1 cellular context compared by ENCODE assay signal in the genomic region with DNA sequence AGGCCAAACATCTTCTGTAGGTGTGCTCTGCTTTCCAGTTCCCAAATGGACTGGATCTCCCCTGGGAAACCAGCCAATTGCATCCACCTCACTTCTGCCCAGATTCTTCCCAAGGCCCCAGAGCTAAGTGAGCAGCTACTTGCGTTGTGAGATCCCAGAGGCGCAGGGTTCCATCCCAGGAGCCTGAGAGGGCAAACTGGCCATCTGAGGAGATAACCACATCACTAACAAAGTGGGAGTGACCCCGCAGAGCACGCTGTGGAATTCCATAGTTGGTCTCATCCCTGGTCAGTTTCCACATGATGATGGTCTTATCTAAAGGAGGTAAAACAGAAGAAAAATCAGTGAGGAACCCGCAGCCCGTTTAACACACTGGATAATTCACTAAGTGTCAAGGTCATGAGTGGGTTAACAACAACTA.
TF ChIP-seq lines count a peak whose summit lies in the region.

No MANE protein-coding gene starts in this region.

TF ChIP-seq in A549, 52 proteins besides CTCF, POLR2A, EP300 and RAD21 (continued from another document):
- TF ChIP-seq, protein P1, sequence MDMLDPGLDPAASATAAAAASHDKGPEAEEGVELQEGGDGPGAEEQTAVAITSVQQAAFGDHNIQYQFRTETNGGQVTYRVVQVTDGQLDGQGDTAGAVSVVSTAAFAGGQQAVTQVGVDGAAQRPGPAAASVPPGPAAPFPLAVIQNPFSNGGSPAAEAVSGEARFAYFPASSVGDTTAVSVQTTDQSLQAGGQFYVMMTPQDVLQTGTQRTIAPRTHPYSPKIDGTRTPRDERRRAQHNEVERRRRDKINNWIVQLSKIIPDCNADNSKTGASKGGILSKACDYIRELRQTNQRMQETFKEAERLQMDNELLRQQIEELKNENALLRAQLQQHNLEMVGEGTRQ (IDR thresholded peaks at IDR 0.05), result no peak
- no peak for TF ChIP-seq PHF8 (IDR thresholded peaks at IDR 0.05; ENCODE audit: borderline replicate concordance, low read depth)
- TF ChIP-seq ESRRA (IDR thresholded peaks at IDR 0.05; ENCODE audit: borderline replicate concordance, low read length), result no peak
- no peak for TF ChIP-seq GATA3 (IDR thresholded peaks at IDR 0.05; ENCODE audit: borderline replicate concordance)
- no peak for TF ChIP-seq BHLHE40 (IDR thresholded peaks at IDR 0.05; ENCODE audit: low read depth, low read length)
